In genomic region chr11:134783219-134783618, GRCh38 we compare ENCODE assay signal across 31 cellular contexts.
"Had no signal": no experiment of that assay in that cellular context is flagged by ENCODE, and none has a peak within 500 bp of the region (broad histone marks: within the 10 kb centered on the region; RNA-seq: fewer than 3 reads in every experiment).

No MANE protein-coding gene starts in this region.

- H3K36me3 ChIP-seq: adrenal gland, colonic mucosa, gastrocnemius medialis, heart right ventricle, WERI-Rb-1 had no signal

- DNase-seq: activated B cell treated with CpG ODN at 0.5 μM for 24 hours; activated CD4-positive, alpha-beta T cell treated with anti-CD3 and anti-CD28 coated beads for 48 hours; activated CD4-positive, alpha-beta T cell treated with anti-CD3 and anti-CD28 coated beads, Interleukin-2, amount 50 U/mL, for 1 hour; activated CD4-positive, alpha-beta T cell treated with anti-CD3 and anti-CD28 coated beads, Interleukin-2, amount 50 U/mL, for 48 hours; activated CD8-positive, alpha-beta memory T cell treated with anti-CD3 and anti-CD28 coated beads for 24 hours; activated CD8-positive, alpha-beta T cell treated with anti-CD3 and anti-CD28 coated beads for 36 hours; activated effector memory CD4-positive, alpha-beta T cell treated with Interleukin-2 at 50 U/mL for 16 hours; activated gamma-delta T cell treated with Interleukin-2 at 50 U/mL for 16 hours; activated naive CD4-positive, alpha-beta T cell treated with Interleukin-2 at 50 U/mL for 16 hours; activated naive CD8-positive, alpha-beta T cell treated with anti-CD3 and anti-CD28 coated beads for 36 hours; activated naive CD8-positive, alpha-beta T cell treated with anti-CD3 and anti-CD28 coated beads, Interleukin-2, amount 50 U/mL, for 24 hours; activated T-cell treated with anti-CD3 and anti-CD28 coated beads, Interleukin-2, amount 50 U/mL, for 4 hours; amygdala; aorta; body of pancreas; caudate nucleus; colonic mucosa; effector CD8-positive, alpha-beta T cell; foreskin keratinocyte; gastrocnemius medialis; heart right ventricle; T-cell; T1000; WERI-Rb-1 had no signal

- H3K9me3 ChIP-seq: adrenal gland, body of pancreas, colonic mucosa, gastrocnemius medialis, heart right ventricle had no signal

- ATAC-seq: activated CD4-positive, CD25-positive, alpha-beta regulatory T cell treated with anti-CD3 and anti-CD28 coated beads, Interleukin-2, amount 50 U/mL, for 24 hours; activated CD8-positive, alpha-beta T cell treated with anti-CD3 and anti-CD28 coated beads for 36 hours; activated naive CD8-positive, alpha-beta T cell treated with anti-CD3 and anti-CD28 coated beads, Interleukin-2, amount 50 U/mL, for 24 hours; activated T-cell treated with anti-CD3 and anti-CD28 coated beads, Interleukin-2, amount 50 U/mL, for 4 hours; activated T-helper 17 cell treated with anti-CD3 and anti-CD28 coated beads, Interleukin-2, amount 50 U/mL, for 72 hours; body of pancreas; foreskin keratinocyte; gastrocnemius medialis; heart right ventricle; T-cell had no signal

- H3K4me3 Mint-ChIP-seq: activated B cell treated with CpG ODN at 0.5 μM for 24 hours; activated CD8-positive, alpha-beta T cell treated with anti-CD3 and anti-CD28 coated beads for 36 hours; activated naive CD4-positive, alpha-beta T cell treated with anti-CD3 and anti-CD28 coated beads, Interleukin-2, amount 50 U/mL, for 24 hours; activated naive CD8-positive, alpha-beta T cell treated with anti-CD3 and anti-CD28 coated beads for 36 hours; activated naive CD8-positive, alpha-beta T cell treated with anti-CD3 and anti-CD28 coated beads, Interleukin-2, amount 50 U/mL, for 24 hours; activated T-cell treated with anti-CD3 and anti-CD28 coated beads, Interleukin-2, amount 50 U/mL, for 4 hours; activated T-helper 17 cell treated with anti-CD3 and anti-CD28 coated beads, Interleukin-2, amount 50 U/mL, for 72 hours; T-cell; T-helper 1 cell treated with Interleukin-12 subunit alpha and Interleukin-12 subunit beta and Interleukin-4 antibody, amounts not matched to agents 30 μg/mL and 1 μg/mL, for 36 hours; T-helper 2 cell treated with Interferon-gamma antibody and Interleukin-4, amounts not matched to agents 5 μg/mL and 100 μg/mL, for 36 hours had no signal

- H3K4me3 ChIP-seq: adrenal gland, body of pancreas, colonic mucosa, gastrocnemius medialis, heart right ventricle had no signal

- H3K27me3 ChIP-seq: adrenal gland, body of pancreas, colonic mucosa, foreskin keratinocyte, gastrocnemius medialis had no signal

- H3K4me1 ChIP-seq: body of pancreas, colonic mucosa, foreskin keratinocyte, gastrocnemius medialis had no signal

- H3K36me3 Mint-ChIP-seq: activated naive CD4-positive, alpha-beta T cell treated with anti-CD3 and anti-CD28 coated beads, Interleukin-2, amount 50 U/mL, for 24 hours; activated naive CD8-positive, alpha-beta T cell treated with anti-CD3 and anti-CD28 coated beads for 36 hours; T-cell had no signal

- H3K4me1 Mint-ChIP-seq: activated B cell treated with CpG ODN at 0.5 μM for 24 hours; activated naive CD4-positive, alpha-beta T cell treated with anti-CD3 and anti-CD28 coated beads, Interleukin-2, amount 50 U/mL, for 24 hours; activated naive CD8-positive, alpha-beta T cell treated with anti-CD3 and anti-CD28 coated beads for 36 hours; activated naive CD8-positive, alpha-beta T cell treated with anti-CD3 and anti-CD28 coated beads, Interleukin-2, amount 50 U/mL, for 24 hours; activated T-helper 17 cell treated with anti-CD3 and anti-CD28 coated beads, Interleukin-2, amount 50 U/mL, for 72 hours; T-cell had no signal

- H3K27ac Mint-ChIP-seq: activated B cell treated with CpG ODN at 0.5 μM for 24 hours; activated CD8-positive, alpha-beta T cell treated with anti-CD3 and anti-CD28 coated beads for 36 hours; activated naive CD4-positive, alpha-beta T cell treated with anti-CD3 and anti-CD28 coated beads, Interleukin-2, amount 50 U/mL, for 24 hours; activated naive CD8-positive, alpha-beta T cell treated with anti-CD3 and anti-CD28 coated beads for 36 hours; activated naive CD8-positive, alpha-beta T cell treated with anti-CD3 and anti-CD28 coated beads, Interleukin-2, amount 50 U/mL, for 24 hours; activated T-helper 17 cell treated with anti-CD3 and anti-CD28 coated beads, Interleukin-2, amount 50 U/mL, for 72 hours; T-cell; T-helper 1 cell treated with Interleukin-12 subunit alpha and Interleukin-12 subunit beta and Interleukin-4 antibody, amounts not matched to agents 30 μg/mL and 1 μg/mL, for 36 hours; T-helper 2 cell treated with Interferon-gamma antibody and Interleukin-4, amounts not matched to agents 5 μg/mL and 100 μg/mL, for 36 hours had no signal

- H3K27ac ChIP-seq: adrenal gland, body of pancreas, colonic mucosa, epithelial cell of prostate, foreskin keratinocyte, gastrocnemius medialis, heart right ventricle, WERI-Rb-1 had no signal

- H3K9me3 Mint-ChIP-seq: activated B cell treated with CpG ODN at 0.5 μM for 24 hours; activated CD8-positive, alpha-beta T cell treated with anti-CD3 and anti-CD28 coated beads for 36 hours; activated naive CD4-positive, alpha-beta T cell treated with anti-CD3 and anti-CD28 coated beads, Interleukin-2, amount 50 U/mL, for 24 hours; activated naive CD8-positive, alpha-beta T cell treated with anti-CD3 and anti-CD28 coated beads for 36 hours; activated naive CD8-positive, alpha-beta T cell treated with anti-CD3 and anti-CD28 coated beads, Interleukin-2, amount 50 U/mL, for 24 hours; activated T-cell treated with anti-CD3 and anti-CD28 coated beads, Interleukin-2, amount 50 U/mL, for 4 hours; activated T-helper 17 cell treated with anti-CD3 and anti-CD28 coated beads, Interleukin-2, amount 50 U/mL, for 72 hours; T-cell; T-helper 1 cell treated with Interleukin-12 subunit alpha and Interleukin-12 subunit beta and Interleukin-4 antibody, amounts not matched to agents 30 μg/mL and 1 μg/mL, for 36 hours; T-helper 2 cell treated with Interferon-gamma antibody and Interleukin-4, amounts not matched to agents 5 μg/mL and 100 μg/mL, for 36 hours had no signal
